ENCODE assay signal across 25 cellular contexts in genomic region chr16:83681421-83681820, GRCh38.
"Had no signal": no experiment of that assay in that cellular context is flagged by ENCODE, and none has a peak within 500 bp of the region (broad histone marks: within the 10 kb centered on the region; RNA-seq: fewer than 3 reads in every experiment).

No MANE protein-coding gene starts in this region.

- H3K36me3 Mint-ChIP-seq: memory B cell; naive thymus-derived CD8-positive, alpha-beta T cell had no signal

- H3K4me3 Mint-ChIP-seq: activated CD4-positive, alpha-beta memory T cell treated with anti-CD3 and anti-CD28 coated beads, Interleukin-2, amount 10 ng/mL, durations not matched to agents 7 days and 5 days; activated CD4-positive, alpha-beta T cell treated with anti-CD3 and anti-CD28 coated beads, Interleukin-2, amount 10 ng/mL, durations not matched to agents 7 days and 5 days; activated T-cell treated with anti-CD3 and anti-CD28 coated beads, Interleukin-2, amount 50 U/mL, for 24 hours; memory B cell; naive thymus-derived CD8-positive, alpha-beta T cell had no signal

- H3K27ac Mint-ChIP-seq: activated CD4-positive, alpha-beta memory T cell treated with anti-CD3 and anti-CD28 coated beads, Interleukin-2, amount 10 ng/mL, durations not matched to agents 7 days and 5 days; activated CD4-positive, alpha-beta T cell treated with anti-CD3 and anti-CD28 coated beads, Interleukin-2, amount 10 ng/mL, durations not matched to agents 7 days and 5 days; activated T-cell treated with anti-CD3 and anti-CD28 coated beads, Interleukin-2, amount 50 U/mL, for 24 hours; memory B cell; naive thymus-derived CD8-positive, alpha-beta T cell had no signal

- H3K4me2 ChIP-seq: hepatocyte had no signal

- H3K27me3 Mint-ChIP-seq: activated CD4-positive, alpha-beta memory T cell treated with anti-CD3 and anti-CD28 coated beads, Interleukin-2, amount 10 ng/mL, durations not matched to agents 7 days and 5 days; activated CD4-positive, alpha-beta T cell treated with anti-CD3 and anti-CD28 coated beads, Interleukin-2, amount 10 ng/mL, durations not matched to agents 7 days and 5 days had no signal

- H3K27ac ChIP-seq: brain microvascular endothelial cell, coronary artery, dorsolateral prefrontal cortex, gastrocnemius medialis, hepatocyte, right lobe of liver, testis, uterus had no signal

- H3K9me3 ChIP-seq: gastrocnemius medialis, right lobe of liver, testis, uterus had no signal

- H3K36me3 ChIP-seq: brain microvascular endothelial cell, gastrocnemius medialis, right lobe of liver, uterus had no signal

- H3K9me3 Mint-ChIP-seq: activated CD4-positive, alpha-beta memory T cell treated with anti-CD3 and anti-CD28 coated beads, Interleukin-2, amount 10 ng/mL, durations not matched to agents 7 days and 5 days; activated CD4-positive, alpha-beta T cell treated with anti-CD3 and anti-CD28 coated beads, Interleukin-2, amount 10 ng/mL, durations not matched to agents 7 days and 5 days; activated T-cell treated with anti-CD3 and anti-CD28 coated beads, Interleukin-2, amount 50 U/mL, for 24 hours; memory B cell; naive thymus-derived CD8-positive, alpha-beta T cell had no signal

- H3K4me1 ChIP-seq: gastrocnemius medialis, right lobe of liver, testis, uterus had no signal

- DNase-seq: activated CD4-positive, alpha-beta memory T cell treated with anti-CD3 and anti-CD28 coated beads, Interleukin-2, amount 10 ng/mL, durations not matched to agents 7 days and 5 days; activated CD4-positive, alpha-beta T cell treated with anti-CD3 and anti-CD28 coated beads, Interleukin-2, amount 10 ng/mL, durations not matched to agents 7 days and 5 days; activated CD4-positive, CD25-positive, alpha-beta regulatory T cell treated with anti-CD3 and anti-CD28 coated beads, Interleukin-2, amount 50 U/mL, for 72 hours; activated CD8-positive, alpha-beta memory T cell treated with anti-CD3 and anti-CD28 coated beads, Interleukin-2, amount 50 U/mL, for 48 hours; activated gamma-delta T cell treated with Interleukin-2 at 50 U/mL for 16 hours; activated naive CD4-positive, alpha-beta T cell treated with anti-CD3 and anti-CD28 coated beads, Interleukin-2, amount 50 U/mL, for 16 hours; activated T-cell treated with anti-CD3 and anti-CD28 coated beads, Interleukin-2, amount 50 U/mL, for 24 hours; amniotic stem cell; brain microvascular endothelial cell; dorsolateral prefrontal cortex; effector memory CD4-positive, alpha-beta T cell; erythroblast; gastrocnemius medialis; left colon; naive thymus-derived CD8-positive, alpha-beta T cell; right lobe of liver; stimulated activated CD4-positive, alpha-beta T cell treated with anti-CD3 and anti-CD28 coated beads, Interleukin-12 subunit alpha, Interleukin-12 subunit beta, amount 100 ng/mL, for 4 hours; stimulated activated CD4-positive, alpha-beta T cell treated with anti-CD3 and anti-CD28 coated beads, Interleukin-4, amount 100 ng/mL, for 1 hour; stimulated activated naive CD8-positive, alpha-beta T cell treated with anti-CD3 and anti-CD28 coated beads, Interleukin-15, Interleukin-2, amounts not matched to agents 100 U/mL and 50 U/mL, for 24 hours; testis; trophoblast cell; uterus had no signal

- ATAC-seq: gastrocnemius medialis; left colon; naive thymus-derived CD8-positive, alpha-beta T cell; right lobe of liver; stimulated activated naive CD8-positive, alpha-beta T cell treated with anti-CD3 and anti-CD28 coated beads, Interleukin-15, Interleukin-2, amounts not matched to agents 100 U/mL and 50 U/mL, for 24 hours had no signal

- H3K4me3 ChIP-seq: coronary artery, dorsolateral prefrontal cortex, gastrocnemius medialis, hepatocyte, right lobe of liver, testis, uterus had no signal

- H3K4me1 Mint-ChIP-seq: activated CD4-positive, alpha-beta memory T cell treated with anti-CD3 and anti-CD28 coated beads, Interleukin-2, amount 10 ng/mL, durations not matched to agents 7 days and 5 days; activated CD4-positive, alpha-beta T cell treated with anti-CD3 and anti-CD28 coated beads, Interleukin-2, amount 10 ng/mL, durations not matched to agents 7 days and 5 days; memory B cell had no signal

- H3K27me3 ChIP-seq: brain microvascular endothelial cell, gastrocnemius medialis, right lobe of liver, testis, uterus had no signal
